Comparison of ENCODE assay signal across 17 cellular contexts in genomic region chr1:30892251-30892650, GRCh38. TPM values are rescaled to one million over a fixed set of nuclear protein-coding genes. Genes with fewer than 3 reads are reported as not detected.
DNase-seq lines count a peak whose midpoint lies in the region; ATAC-seq and TF ChIP-seq lines count a peak whose summit lies in the region.
"Had no signal": no experiment of that assay in that cellular context is flagged by ENCODE, and none has a peak within 500 bp of the region (broad histone marks: within the 10 kb centered on the region; RNA-seq: fewer than 3 reads in every experiment).

No MANE protein-coding gene starts in this region.

- no peak for TF ChIP-seq EP300 in transverse colon (IDR thresholded peaks at IDR 0.05; ENCODE audit: low read depth)

- H3K4me3 ChIP-seq in transverse colon (no peak overlapping the region), psoas muscle (no peak overlapping the region)
- H3K4me3 ChIP-seq: Peyer's patch had no signal

- H3K27ac ChIP-seq in angular gyrus (ENCODE audit: low read depth, low read length) (peak overlapping the region; percentile 2), transverse colon (peak overlapping the region; percentile 6 to 93 (median 88)), psoas muscle (no peak overlapping the region)

- peaks cover 63% of the 10 kb centered on the region for H3K4me1 Mint-ChIP-seq in dendritic cell treated with granulocyte-macrophage colony-stimulating factor and Interleukin-4, amounts not matched to agents 40 ng/mL and 50 ng/mL, for 4 days (ENCODE audit: low read depth)
- peaks cover 73% of the 10 kb centered on the region for H3K4me1 Mint-ChIP-seq in neural crest cell
- H3K4me1 Mint-ChIP-seq: CD4-positive, CD25-positive, alpha-beta regulatory T cell had no signal

- 70% methylated on average over 1 of the region's 1 CpG; no CpG with 5 or more reads in 1 of the 2 donors for WGBS in transverse colon (ENCODE audit: low coverage in 1 of 2), 2 donors
- WGBS in psoas muscle, 3 donors = 66 to 89% (median 72%) methylated on average over 1 of the region's 1 CpG

- no peaks in the 10 kb centered on the region for H3K9me3 Mint-ChIP-seq in dendritic cell treated with granulocyte-macrophage colony-stimulating factor and Interleukin-4, amounts not matched to agents 40 ng/mL and 50 ng/mL, for 4 days
- H3K9me3 Mint-ChIP-seq in neural crest cell = no peaks in the 10 kb centered on the region
- H3K9me3 Mint-ChIP-seq: CD4-positive, CD25-positive, alpha-beta regulatory T cell; IgD-negative memory B cell had no signal

- no peak for TF ChIP-seq POLR2A in transverse colon (IDR thresholded peaks at IDR 0.05)

- H3K36me3 ChIP-seq in transverse colon = no peaks in the 10 kb centered on the region
- no peaks in the 10 kb centered on the region for H3K36me3 ChIP-seq in psoas muscle (ENCODE audit: insufficient read depth in 1 of 2, low read depth in 1 of 2)
- H3K36me3 ChIP-seq: Peyer's patch had no signal

- no peaks in the 10 kb centered on the region for H3K27me3 ChIP-seq in transverse colon
- no peaks in the 10 kb centered on the region for H3K27me3 ChIP-seq in psoas muscle (ENCODE audit: insufficient read depth in 3 of 3, low read length in 2 of 3)
- H3K27me3 ChIP-seq: Peyer's patch had no signal

- H3K4me3 Mint-ChIP-seq in dendritic cell treated with granulocyte-macrophage colony-stimulating factor and Interleukin-4, amounts not matched to agents 40 ng/mL and 50 ng/mL, for 4 days = no peak overlapping the region
- peak overlapping the region; percentile 23 for H3K4me3 Mint-ChIP-seq in neural crest cell
- H3K4me3 Mint-ChIP-seq: CD4-positive, CD25-positive, alpha-beta regulatory T cell had no signal

- no peak for ATAC-seq in psoas muscle
- ATAC-seq in GM21717 (IDR thresholded peaks at IDR 0.05; ENCODE audit: unreplicated experiment) = no peak
- ATAC-seq: SK-N-SH treated with all-trans-retinoic acid at 6 μM for 48 hours had no signal

- peaks cover 34% of the 10 kb centered on the region for H3K36me3 Mint-ChIP-seq in dendritic cell treated with granulocyte-macrophage colony-stimulating factor and Interleukin-4, amounts not matched to agents 40 ng/mL and 50 ng/mL, for 4 days (ENCODE audit: low read depth)
- H3K36me3 Mint-ChIP-seq in neural crest cell (ENCODE audit: low read depth) = no peaks in the 10 kb centered on the region
- H3K36me3 Mint-ChIP-seq: CD4-positive, CD25-positive, alpha-beta regulatory T cell had no signal

- peaks cover 77% of the 10 kb centered on the region for H3K27me3 Mint-ChIP-seq in dendritic cell treated with granulocyte-macrophage colony-stimulating factor and Interleukin-4, amounts not matched to agents 40 ng/mL and 50 ng/mL, for 4 days
- no peaks in the 10 kb centered on the region for H3K27me3 Mint-ChIP-seq in neural crest cell (ENCODE audit: low read depth)

- H3K9me3 ChIP-seq in transverse colon = no peaks in the 10 kb centered on the region
- no peaks in the 10 kb centered on the region for H3K9me3 ChIP-seq in psoas muscle
- H3K9me3 ChIP-seq: Peyer's patch had no signal

- peaks cover 8 to 45% (median 37%) of the 10 kb centered on the region in 4 donors for H3K4me1 ChIP-seq in transverse colon
- peaks cover 10% of the 10 kb centered on the region for H3K4me1 ChIP-seq in psoas muscle

- intact Hi-C loops in dendritic cell treated with granulocyte-macrophage colony-stimulating factor and Interleukin-4, amounts not matched to agents 40 ng/mL and 50 ng/mL, for 4 days (cut with micrococcal nuclease) = no loop called here
- intact Hi-C loops in transverse colon (cut with DNase I; ENCODE audit: low total_unique reads) (no loop called here), psoas muscle (cut with DNase I) (no loop called here)

- peak overlapping the region; percentile 85 for H3K27ac Mint-ChIP-seq in dendritic cell treated with granulocyte-macrophage colony-stimulating factor and Interleukin-4, amounts not matched to agents 40 ng/mL and 50 ng/mL, for 4 days
- peak overlapping the region; percentile 43 for H3K27ac Mint-ChIP-seq in neural crest cell (ENCODE audit: unreplicated experiment)
- H3K27ac Mint-ChIP-seq: CD4-positive, CD25-positive, alpha-beta regulatory T cell; IgD-negative memory B cell had no signal

- DNase-seq in neural crest cell (ENCODE audit: low read depth, low spot score) = no peak
- no peak for DNase-seq in transverse colon
- DNase-seq in NCI-H1048 (lab: John Stamatoyannopoulos, UW) = no peak
- DNase-seq in psoas muscle = no peak
- DNase-seq: CD4-positive, CD25-positive, alpha-beta regulatory T cell; DND-41; NCI-H1694; NCI-H2081; NCI-H2171 treated with DMSO at 0.1 percent for 48 hours; NCI-H524 treated with DMSO at 0.1 percent for 48 hours had no signal

- no peak for TF ChIP-seq CTCF in neural crest cell (conservative IDR thresholded peaks at IDR 0.05)
- no peak for TF ChIP-seq CTCF in transverse colon (IDR thresholded peaks at IDR 0.05)
- no peak for TF ChIP-seq CTCF in psoas muscle (IDR thresholded peaks at IDR 0.05)

- in situ Hi-C loops in transverse colon (cut with MboI; ENCODE audit: low pct_ligation_motif_present in 1 of 4, low pct_unique_long_range_greater_than_20kb in 1 of 4, low sequenced_read_pairs in 3 of 4) = no loop called here

RNA-seq across cellular contexts. Expression of gene SDC3, which starts 16.3 kb away (rescaled TPM):
- 116 and 129 TPM in 2 replicates for total RNA-seq in neural crest cell
- total RNA-seq in transverse colon = 10 to 100 TPM in 3 of 4 donors, 1 to 10 TPM in 1; 7.9 to 35.4 (median 10.1) TPM
- total RNA-seq in psoas muscle = 10 to 100 TPM in 2 of 4 donors, 1 to 10 TPM in 2; 6.8 to 11.6 (median 10.1) TPM
- 1 to 10 TPM; 3.3 to 4.8 (median 4.5) TPM for polyA plus RNA-seq in psoas muscle
- total RNA-seq: OCI-LY7 had no signal
- polyA plus RNA-seq: CD4-positive, CD25-positive, alpha-beta regulatory T cell; IgD-negative memory B cell had no signal
